1 cellular context compared by ENCODE assay signal in the genomic region with DNA sequence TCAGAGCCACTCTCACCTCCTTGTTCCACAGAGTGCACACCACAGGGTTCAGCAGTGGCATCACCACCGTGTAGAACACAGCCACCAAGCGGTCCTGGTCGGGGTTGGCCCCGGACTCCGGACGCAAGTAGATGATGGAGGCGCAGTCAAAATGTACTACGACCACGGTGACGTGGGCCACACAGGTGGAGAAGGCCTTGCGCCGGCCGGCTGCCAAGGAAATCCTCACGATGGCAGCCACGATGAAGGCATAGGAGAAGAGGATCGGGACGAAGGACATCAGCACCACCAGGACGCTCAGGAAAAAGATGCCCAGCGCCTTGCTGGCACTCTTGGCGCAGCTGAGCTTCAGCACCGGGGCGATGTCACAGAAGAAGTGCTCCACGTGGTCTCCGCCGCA.
TF ChIP-seq lines count a peak whose summit lies in the region.

No MANE protein-coding gene starts in this region.

TF ChIP-seq in H1, 55 proteins besides CTCF, POLR2A, EP300 and RAD21:
- TF ChIP-seq, protein P1, sequence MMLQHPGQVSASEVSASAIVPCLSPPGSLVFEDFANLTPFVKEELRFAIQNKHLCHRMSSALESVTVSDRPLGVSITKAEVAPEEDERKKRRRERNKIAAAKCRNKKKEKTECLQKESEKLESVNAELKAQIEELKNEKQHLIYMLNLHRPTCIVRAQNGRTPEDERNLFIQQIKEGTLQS (IDR thresholded peaks at IDR 0.05; ENCODE audit: insufficient read depth, low read depth, low read length), result no peak
- TF ChIP-seq PHF8 (conservative IDR thresholded peaks at IDR 0.05; ENCODE audit: low read depth, low read length) (no peak), GTF2F1 (IDR thresholded peaks at IDR 0.05; ENCODE audit: borderline replicate concordance, low read depth, low read length) (no peak), CHD1 (IDR thresholded peaks at IDR 0.05; ENCODE audit: low read depth, low read length) (no peak), SUZ12 (IDR thresholded peaks at IDR 0.05; ENCODE audit: low read length) (no peak), JUN (IDR thresholded peaks at IDR 0.05; ENCODE audit: low read depth, low read length) (no peak), TEAD4 (IDR thresholded peaks at IDR 0.05; ENCODE audit: low read depth, low read length) (no peak), SP4 (IDR thresholded peaks at IDR 0.05; ENCODE audit: low read length) (no peak), HDAC2 (IDR thresholded peaks at IDR 0.05; ENCODE audit: borderline replicate concordance in 1 of 2, low read depth in 2 of 2, low read length in 2 of 2) (no peak)
